ENCODE assay signal across 9 cellular contexts in genomic region chrX:48890296-48890925, GRCh38. TPM values are rescaled to one million over a fixed set of nuclear protein-coding genes. Genes with fewer than 3 reads are reported as not detected.
DNase-seq lines count a peak whose midpoint lies in the region; ATAC-seq and TF ChIP-seq lines count a peak whose summit lies in the region.
"Had no signal": no experiment of that assay in that cellular context is flagged by ENCODE, and none has a peak within 500 bp of the region (broad histone marks: within the 10 kb centered on the region; RNA-seq: fewer than 3 reads in every experiment).

No MANE protein-coding gene starts in this region.

- H3K9me3 ChIP-seq in fibroblast of lung (ENCODE audit: control insufficient read depth, insufficient read depth, low read depth, low read length), result no peaks in the 10 kb centered on the region
- H3K9me3 ChIP-seq: pancreas had no signal

- no peaks in the 10 kb centered on the region for H3K27me3 ChIP-seq in fibroblast of lung (ENCODE audit: control insufficient read depth, insufficient read depth, low read length)
- H3K27me3 ChIP-seq: pancreas had no signal

- H4K20me1 ChIP-seq in fibroblast of lung (ENCODE audit: control insufficient read depth, extremely low read depth, insufficient read depth, low read length), result no peaks in the 10 kb centered on the region

- ATAC-seq in GM18502 (IDR thresholded peaks at IDR 0.05; ENCODE audit: poor library complexity, unreplicated experiment) (peak; percentile 12), GM19328 (IDR thresholded peaks at IDR 0.05; ENCODE audit: unreplicated experiment) (no peak)

- H3K4me3 ChIP-seq in fibroblast of lung (replicated peaks in 1 of 4; ENCODE audit: control extremely low read depth in 1 of 4, insufficient read depth in 1 of 4, low read depth in 3 of 4, low read length in 4 of 4), result peak overlapping the region in 2 of 4 experiments; percentile 45 to 56
- peak overlapping the region in 6 of 7 experiments; percentile 46 to 64 (median 50) for H3K4me3 ChIP-seq in skin epidermis

- TF ChIP-seq CTCF in RWPE1 (conservative IDR thresholded peaks at IDR 0.05; ENCODE audit: low read depth), result no peak
- no peak for TF ChIP-seq CTCF in fibroblast of lung (conservative IDR thresholded peaks at IDR 0.05 in 1 of 2, IDR thresholded peaks at IDR 0.05 in 1 of 2; ENCODE audit: low read depth in 1 of 2, low read length in 2 of 2)

- H3K79me2 ChIP-seq in fibroblast of lung (ENCODE audit: control insufficient read depth, insufficient read depth, low read length), result no peaks in the 10 kb centered on the region

- H3K9ac ChIP-seq in fibroblast of lung (ENCODE audit: insufficient read depth, low read length), result no peak overlapping the region

- H3K27ac ChIP-seq in RWPE1 (peak overlapping the region; percentile 81), fibroblast of lung (ENCODE audit: insufficient read depth, low read length) (no peak overlapping the region), skin epidermis (peak overlapping the region in 7 of 21 experiments; percentile 6 to 86 (median 75))

- POLR2A ChIA-PET in RWPE1 (lab: Yijun Ruan, JAX; ENCODE audit: low non-redundant PET), result no interaction called here

- H2AFZ ChIP-seq in fibroblast of lung (ENCODE audit: low read length), result no peak overlapping the region

- H3K4me1 ChIP-seq in fibroblast of lung (ENCODE audit: control insufficient read depth, extremely low read depth, insufficient read depth, low read length), result no peaks in the 10 kb centered on the region
- H3K4me1 ChIP-seq: pancreas had no signal

- CTCF ChIA-PET in RWPE1 (lab: Yijun Ruan, JAX), result interaction anchor here (0.7 kb wide), 1 partner anchor 65 kb away, joined by 3 read pairs; no protein-coding TSS in a partner anchor

- no peaks in the 10 kb centered on the region for H3K36me3 ChIP-seq in fibroblast of lung (ENCODE audit: control insufficient read depth, insufficient read depth, low read length)
- H3K36me3 ChIP-seq: pancreas had no signal

- H3K4me2 ChIP-seq in fibroblast of lung (ENCODE audit: extremely low read depth, insufficient read depth, low read length), result peak overlapping the region; percentile 35

- DNase-seq in RWPE1 (ENCODE audit: low spot score) (no peak), fibroblast of lung (ENCODE audit: low read depth in 2 of 2) (no peak), OCI-M1 (lab: John Stamatoyannopoulos, UW) (no peak), DMS153 (lab: John Stamatoyannopoulos, UW) (no peak), inferior parietal cortex (ENCODE audit: extremely low spot score) (no peak)

RNA-seq across cellular contexts. Expression of gene TIMM17B, which starts 7.2 kb away (rescaled TPM):
- total RNA-seq in fibroblast of lung, result 22.3 and 32.0 TPM in 2 replicates
- polyA plus RNA-seq in fibroblast of lung, result 19.0 and 24.8 TPM in 2 replicates
- 29.9 and 47.5 TPM in 2 replicates for polyA plus RNA-seq in fibroblast of lung (2012)
- polyA minus RNA-seq in fibroblast of lung (ENCODE audit: low replicate concordance), result 30.0 and 42.0 TPM in 2 replicates

RNA-seq across cellular contexts. Expression of gene PQBP1, which starts 7.3 kb away (rescaled TPM):
- total RNA-seq in fibroblast of lung, result 57.0 and 70.9 TPM in 2 replicates
- polyA plus RNA-seq in fibroblast of lung, result 41.1 and 57.0 TPM in 2 replicates
- polyA plus RNA-seq in fibroblast of lung (2012), result 61.8 and 88.7 TPM in 2 replicates
- 99.1 and 113 TPM in 2 replicates for polyA minus RNA-seq in fibroblast of lung (ENCODE audit: low replicate concordance)

RNA-seq across cellular contexts. Expression of gene SLC35A2, which starts 21.0 kb away (rescaled TPM):
- total RNA-seq in fibroblast of lung, result 8.5 and 9.6 TPM in 2 replicates
- polyA plus RNA-seq in fibroblast of lung, result 33.0 and 41.2 TPM in 2 replicates
- polyA plus RNA-seq in fibroblast of lung (2012), result 34.8 and 40.1 TPM in 2 replicates
- polyA minus RNA-seq in fibroblast of lung (ENCODE audit: low replicate concordance), result 120 and 132 TPM in 2 replicates

RNA-seq across cellular contexts. Expression of gene PIM2, which starts 28.4 kb away (rescaled TPM):
- 2.3 and 3.1 TPM in 2 replicates for total RNA-seq in fibroblast of lung
- polyA plus RNA-seq in fibroblast of lung, result 3.7 and 5.0 TPM in 2 replicates
- 2.7 and 4.0 TPM in 2 replicates for polyA plus RNA-seq in fibroblast of lung (2012)
- 10.7 and 10.8 TPM in 2 replicates for polyA minus RNA-seq in fibroblast of lung (ENCODE audit: low replicate concordance)

RNA-seq across cellular contexts. Expression of gene PCSK1N, which starts 55.0 kb away (rescaled TPM):
- total RNA-seq in fibroblast of lung, result 0.17 and 0.51 TPM in 2 replicates
- polyA plus RNA-seq in fibroblast of lung, result 0.08 TPM in 1 of 2 replicates, not detected in the other
- polyA plus RNA-seq in fibroblast of lung (2012), result 0.22 and 0.47 TPM in 2 replicates
- polyA minus RNA-seq in fibroblast of lung (ENCODE audit: low replicate concordance), result not detected in 2 replicates
